1 cellular context compared by ENCODE assay signal in genomic region chr19:5908773-5909442, GRCh38.
TF ChIP-seq lines count a peak whose summit lies in the region.

No MANE protein-coding gene starts in this region.

TF ChIP-seq in HepG2, 621 proteins besides CTCF, POLR2A, EP300 and RAD21 (continued from another document and continues in another):
- no peak for TF ChIP-seq SCMH1 (CRISPR knock-in tag; IDR thresholded peaks at IDR 0.05; ENCODE audit: borderline replicate concordance)
- TF ChIP-seq PAWR (CRISPR knock-in tag; IDR thresholded peaks at IDR 0.05; ENCODE audit: borderline replicate concordance), result no peak
- TF ChIP-seq ZNF543 (CRISPR knock-in tag; IDR thresholded peaks at IDR 0.05), result no peak
- TF ChIP-seq KDM5B (CRISPR knock-in tag; IDR thresholded peaks at IDR 0.05; ENCODE audit: borderline replicate concordance), result peak; percentile 71; the same call in 1 of the 2 replicates
- TF ChIP-seq THAP9 (CRISPR knock-in tag; IDR thresholded peaks at IDR 0.05; ENCODE audit: borderline replicate concordance), result no peak
- TF ChIP-seq ZNF430 (CRISPR knock-in tag; IDR thresholded peaks at IDR 0.05), result no peak; the same call in 1 of the 2 replicates
- no peak for TF ChIP-seq SETDB1 (CRISPR knock-in tag; IDR thresholded peaks at IDR 0.05; ENCODE audit: borderline replicate concordance)
- TF ChIP-seq EHMT2 (IDR thresholded peaks at IDR 0.05; ENCODE audit: borderline replicate concordance, low read depth, low read length), result no peak
- no peak for TF ChIP-seq REL (CRISPR knock-in tag; conservative IDR thresholded peaks at IDR 0.05)
- TF ChIP-seq ZNF180 (CRISPR knock-in tag; IDR thresholded peaks at IDR 0.05; ENCODE audit: borderline replicate concordance, low read depth), result no peak
- no peak for TF ChIP-seq SIN3A (IDR thresholded peaks at IDR 0.05; ENCODE audit: borderline replicate concordance, low read depth, low read length)
- peak; percentile 83 for TF ChIP-seq CEBPG (CRISPR knock-in tag; IDR thresholded peaks at IDR 0.05)
- TF ChIP-seq ZFP36 (IDR thresholded peaks at IDR 0.05; ENCODE audit: borderline replicate concordance, low read depth, low read length, partially characterized antibody), result no peak
- peak; percentile 34 for TF ChIP-seq ZEB1 (IDR thresholded peaks at IDR 0.05; ENCODE audit: insufficient replicate concordance, low read depth)
- TF ChIP-seq E2F2 (CRISPR knock-in tag; IDR thresholded peaks at IDR 0.05; ENCODE audit: borderline replicate concordance), result no peak
- no peak for TF ChIP-seq TERF1 (CRISPR knock-in tag; IDR thresholded peaks at IDR 0.05)
- no peak for TF ChIP-seq GATA4 (IDR thresholded peaks at IDR 0.05; ENCODE audit: borderline replicate concordance, low read depth)
- no peak for TF ChIP-seq GMEB1 (CRISPR knock-in tag; IDR thresholded peaks at IDR 0.05; ENCODE audit: borderline replicate concordance)
- TF ChIP-seq CSRNP1 (CRISPR knock-in tag; IDR thresholded peaks at IDR 0.05), result peak; percentile 77
- no peak for TF ChIP-seq AGO1 (IDR thresholded peaks at IDR 0.05; ENCODE audit: low read depth, low read length, poor library complexity, severe bottlenecking)
- TF ChIP-seq ZNF558 (CRISPR knock-in tag; IDR thresholded peaks at IDR 0.05; ENCODE audit: borderline replicate concordance), result no peak
- TF ChIP-seq ZNF317 (CRISPR knock-in tag; IDR thresholded peaks at IDR 0.05), result 0 out of 2 replicates have a peak, but pooled peaks have one; percentile 53
- TF ChIP-seq TRIM22 (IDR thresholded peaks at IDR 0.05), result no peak
- no peak for TF ChIP-seq ZNF709 (CRISPR knock-in tag; IDR thresholded peaks at IDR 0.05)
- TF ChIP-seq SALL1 (CRISPR knock-in tag; IDR thresholded peaks at IDR 0.05), result no peak; the same call in 1 of the 2 replicates
- peak; percentile 55; the same call in 1 of the 2 replicates for TF ChIP-seq ZGPAT (CRISPR knock-in tag; IDR thresholded peaks at IDR 0.05)
- TF ChIP-seq FOXK1 (CRISPR knock-in tag; IDR thresholded peaks at IDR 0.05; ENCODE audit: borderline replicate concordance, low read depth), result no peak; the same call in 1 of the 2 replicates
- TF ChIP-seq FUBP1 (CRISPR knock-in tag; IDR thresholded peaks at IDR 0.05; ENCODE audit: borderline replicate concordance), result no peak
- TF ChIP-seq ZNF605 (CRISPR knock-in tag; IDR thresholded peaks at IDR 0.05), result no peak
- TF ChIP-seq ZNF878 (CRISPR knock-in tag; IDR thresholded peaks at IDR 0.05), result no peak
- no peak for TF ChIP-seq SATB2 (CRISPR knock-in tag; IDR thresholded peaks at IDR 0.05)
- TF ChIP-seq ZNF280B (CRISPR knock-in tag; IDR thresholded peaks at IDR 0.05; ENCODE audit: borderline replicate concordance), result no peak
- TF ChIP-seq BRCA1 (CRISPR knock-in tag; IDR thresholded peaks at IDR 0.05), result no peak
- no peak for TF ChIP-seq ZNF557 (CRISPR knock-in tag; IDR thresholded peaks at IDR 0.05)
- TF ChIP-seq EZH2 (conservative IDR thresholded peaks at IDR 0.05; ENCODE audit: low read depth, low read length), result no peak
- 0 out of 2 replicates have a peak, but pooled peaks have one; percentile 13 for TF ChIP-seq ZNF337 (CRISPR knock-in tag; IDR thresholded peaks at IDR 0.05; ENCODE audit: borderline replicate concordance, low read depth)
- no peak for TF ChIP-seq ZNF674 (CRISPR knock-in tag; IDR thresholded peaks at IDR 0.05; ENCODE audit: low read depth)
- no peak for TF ChIP-seq THAP8 (CRISPR knock-in tag; IDR thresholded peaks at IDR 0.05; ENCODE audit: borderline replicate concordance)
- peak; percentile 34; the same call in 1 of the 2 replicates for TF ChIP-seq ZNF598 (CRISPR knock-in tag; IDR thresholded peaks at IDR 0.05; ENCODE audit: borderline replicate concordance)
- 0 out of 2 replicates have a peak, but pooled peaks have one; percentile 40 for TF ChIP-seq ZSCAN9 (CRISPR knock-in tag; IDR thresholded peaks at IDR 0.05; ENCODE audit: borderline replicate concordance)
- TF ChIP-seq U2AF2 (IDR thresholded peaks at IDR 0.05; ENCODE audit: low read depth, low read length), result no peak
- no peak for TF ChIP-seq MXI1 (IDR thresholded peaks at IDR 0.05; ENCODE audit: borderline replicate concordance, low read depth, low read length)
- TF ChIP-seq MYNN (CRISPR knock-in tag; IDR thresholded peaks at IDR 0.05; ENCODE audit: low read depth), result no peak
- TF ChIP-seq ZKSCAN1 (IDR thresholded peaks at IDR 0.05; ENCODE audit: low read length), result no peak
- TF ChIP-seq THYN1 (CRISPR knock-in tag; IDR thresholded peaks at IDR 0.05; ENCODE audit: borderline replicate concordance, low read depth), result no peak
- no peak for TF ChIP-seq ZNF691 (CRISPR knock-in tag; IDR thresholded peaks at IDR 0.05; ENCODE audit: borderline replicate concordance, low read depth)
